Comparison of ENCODE assay signal across 9 cellular contexts in the genomic region with DNA sequence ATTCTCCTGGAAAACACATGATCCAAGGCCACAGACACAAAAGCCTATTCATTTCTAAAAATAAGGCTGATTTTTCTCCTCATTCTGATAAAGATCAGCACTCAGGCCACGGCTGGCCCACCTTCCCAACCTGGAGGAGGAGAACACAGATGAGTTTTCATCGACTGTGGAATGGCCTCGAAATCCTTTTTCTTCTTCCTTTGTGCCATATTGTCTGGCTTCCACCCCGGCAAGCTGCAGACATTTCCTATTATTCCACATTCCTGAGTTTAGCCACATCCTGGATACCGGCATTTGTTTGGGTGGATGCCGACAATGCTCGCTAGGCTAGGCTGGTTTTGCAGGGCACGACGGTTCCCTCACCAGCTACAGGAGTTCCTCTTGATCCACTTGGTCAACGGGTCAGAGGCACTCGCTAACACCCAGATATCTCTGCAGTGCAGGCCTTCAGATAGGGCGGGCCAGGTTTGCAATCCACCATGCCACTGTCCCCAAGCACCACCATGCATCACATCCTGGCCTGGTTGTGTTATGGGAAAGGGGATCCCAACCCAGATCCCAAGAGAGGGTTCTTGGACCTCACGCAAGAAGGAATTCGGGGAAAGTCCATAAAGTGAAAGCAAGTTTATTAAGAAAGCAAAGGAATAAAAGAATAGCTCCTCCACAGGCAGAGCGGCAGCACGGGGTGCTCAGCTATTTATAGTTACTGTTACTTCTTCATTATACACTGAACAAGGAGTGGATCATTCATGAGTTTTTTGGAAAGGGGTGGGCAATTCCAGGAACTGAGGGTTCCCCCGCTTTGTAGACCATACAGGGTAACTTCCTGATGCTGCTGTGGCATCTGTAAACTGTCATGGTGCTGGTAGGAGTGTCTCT. TPM values are rescaled to one million over a fixed set of nuclear protein-coding genes. Genes with fewer than 3 reads are reported as not detected.
DNase-seq lines count a peak whose midpoint lies in the region; ATAC-seq and TF ChIP-seq lines count a peak whose summit lies in the region.
"Had no signal": no experiment of that assay in that cellular context is flagged by ENCODE, and none has a peak within 500 bp of the region (broad histone marks: within the 10 kb centered on the region; RNA-seq: fewer than 3 reads in every experiment).

No MANE protein-coding gene starts in this region.

- no peaks in the 10 kb centered on the region for H3K36me3 Mint-ChIP-seq in chondrocyte (ENCODE audit: low read depth)
- H3K36me3 Mint-ChIP-seq in Caco-2 (ENCODE audit: insufficient read depth, unreplicated experiment): no peaks in the 10 kb centered on the region

- POLR2A ChIA-PET in Caco-2 (lab: Charles Lee): interaction anchor here (1.0 kb wide), 1 partner anchor 21 kb away, joined by 4 read pairs; a partner anchor contains a TSS

- H3K27me3 Mint-ChIP-seq in chondrocyte (ENCODE audit: low read depth): no peaks in the 10 kb centered on the region
- H3K27me3 Mint-ChIP-seq in Caco-2 (ENCODE audit: insufficient read depth, unreplicated experiment): no peaks in the 10 kb centered on the region

- H3K4me1 ChIP-seq in Caco-2 (peaks cover 18% of the 10 kb centered on the region), body of pancreas (peaks cover 20% of the 10 kb centered on the region)

- intact Hi-C loops in Caco-2 (cut with micrococcal nuclease; ENCODE audit: unreplicated experiment): no loop called here
- intact Hi-C loops in body of pancreas (cut with DNase I): no loop called here

- H3K4me3 ChIP-seq in MG63 (no peak overlapping the region), Caco-2 (ENCODE audit: low read depth, low read length) (no peak overlapping the region), body of pancreas (no peak overlapping the region)
- H3K4me3 ChIP-seq: lung had no signal

- H3K4me1 Mint-ChIP-seq in chondrocyte (ENCODE audit: low read depth): peaks cover 53% of the 10 kb centered on the region
- H3K4me1 Mint-ChIP-seq in Caco-2 (ENCODE audit: low read depth, unreplicated experiment): peaks cover 16% of the 10 kb centered on the region

- H3K27me3 ChIP-seq in MG63 (no peaks in the 10 kb centered on the region), Caco-2 (replicated peaks; ENCODE audit: control insufficient read depth, insufficient read depth, low read length) (no peaks in the 10 kb centered on the region), body of pancreas (no peaks in the 10 kb centered on the region)

- in situ Hi-C loops in G401 (cut with HindIII; ENCODE audit: low sequenced_read_pairs): no loop called here

- H3K4me3 Mint-ChIP-seq in chondrocyte (ENCODE audit: unreplicated experiment): peak overlapping the region; percentile 56
- H3K4me3 Mint-ChIP-seq in Caco-2 (ENCODE audit: unreplicated experiment): no peak overlapping the region

- no peak for TF ChIP-seq POLR2A in body of pancreas (IDR thresholded peaks at IDR 0.05)

- H3K9me3 Mint-ChIP-seq in chondrocyte (ENCODE audit: low read depth): no peaks in the 10 kb centered on the region
- H3K9me3 Mint-ChIP-seq in Caco-2 (ENCODE audit: unreplicated experiment): no peaks in the 10 kb centered on the region

- H3K9me3 ChIP-seq in MG63: no peaks in the 10 kb centered on the region
- no peaks in the 10 kb centered on the region for H3K9me3 ChIP-seq in Caco-2
- no peaks in the 10 kb centered on the region for H3K9me3 ChIP-seq in body of pancreas

- DNase-seq in AG09319 (ENCODE audit: extremely low read depth, low read depth) (peak; percentile 73), MG63 (peak; percentile 87), chondrocyte (ENCODE audit: low spot score) (no peak), lung microvascular endothelial cell (ENCODE audit: low read depth in 2 of 2) (peak; percentile 97), Caco-2 (no peak), G401 (ENCODE audit: low spot score) (no peak), body of pancreas (no peak)

- ATAC-seq in body of pancreas: no peak
- ATAC-seq in HG02678 (IDR thresholded peaks at IDR 0.05; ENCODE audit: unreplicated experiment): no peak

- H3K27ac ChIP-seq in body of pancreas: peak overlapping the region in 2 of 4 donors; percentile 21 to 35

- TF ChIP-seq CTCF in AG09319 (IDR thresholded peaks at IDR 0.05; ENCODE audit: low read depth, low read length): no peak
- TF ChIP-seq CTCF in chondrocyte (IDR thresholded peaks at IDR 0.05): peak; percentile 25
- TF ChIP-seq CTCF in Caco-2 (IDR thresholded peaks at IDR 0.05; ENCODE audit: insufficient read depth in 1 of 2, low read depth in 1 of 2, low read length in 1 of 2, severe bottlenecking in 1 of 2, unreplicated experiment in 1 of 2): no peak
- TF ChIP-seq CTCF in body of pancreas (IDR thresholded peaks at IDR 0.05): no peak

- H3K27ac Mint-ChIP-seq in chondrocyte (ENCODE audit: unreplicated experiment) (peak overlapping the region; percentile 96), Caco-2 (ENCODE audit: unreplicated experiment) (no peak overlapping the region)

- no TSS peak for BruUV-seq in Caco-2 (replicated peaks; lab: Mats Ljungman, UMichigan)

- WGBS in body of pancreas, 2 donors: 51 to 55% methylated on average over 13 to 17 of the region's 17 CpGs

- H3K36me3 ChIP-seq in MG63 (peaks cover 5% of the 10 kb centered on the region), Caco-2 (ENCODE audit: control insufficient read depth, insufficient read depth, low read length) (no peaks in the 10 kb centered on the region), body of pancreas (replicated peaks in 1 of 2; ENCODE audit: insufficient read depth in 1 of 2, low read depth in 2 of 2) (no peaks in the 10 kb centered on the region)

- CTCF ChIA-PET in Caco-2 (lab: Charles Lee): interaction anchor here (0.6 kb wide), 1 partner anchor 211 kb away, joined by 3 read pairs; no protein-coding TSS in a partner anchor

RNA-seq across cellular contexts. Expression of a gene that starts 4.2 kb away (rescaled TPM):
- total RNA-seq in MG63 (2014; rRNA removed; shearing (Covaris generic); ENCODE audit: low replicate concordance): 445 and 487 TPM in 2 replicates
- total RNA-seq in chondrocyte (19.5 to 101 TPM (median 99.4 TPM) in 3 replicates), lung microvascular endothelial cell (203 and 287 TPM in 2 replicates), Caco-2 (2022) (202 and 228 TPM in 2 replicates), body of pancreas (10 to 100 TPM; 54.1 to 89.8 TPM)
- total RNA-seq in G401 (2014; rRNA removed; shearing (Covaris generic)): not detected in 2 replicates

RNA-seq across cellular contexts. Expression of a gene that starts 8.0 kb away (rescaled TPM):
- total RNA-seq in MG63 (2014; rRNA removed; shearing (Covaris generic); ENCODE audit: low replicate concordance): not detected in 2 replicates
- total RNA-seq in chondrocyte (0.15 TPM in 1 of 3 replicates, not detected in the others), lung microvascular endothelial cell (not detected in 2 replicates), Caco-2 (2022) (0.16 and 0.18 TPM in 2 replicates), body of pancreas (not detected)
- total RNA-seq in G401 (2014; rRNA removed; shearing (Covaris generic)): not detected in 2 replicates

RNA-seq across cellular contexts. Expression of a gene that starts 20.9 kb away (rescaled TPM):
- 32.4 and 44.2 TPM in 2 replicates for total RNA-seq in MG63 (2014; rRNA removed; shearing (Covaris generic); ENCODE audit: low replicate concordance)
- total RNA-seq in chondrocyte (67.5 to 76.2 TPM (median 67.7 TPM) in 3 replicates), lung microvascular endothelial cell (41.6 and 80.0 TPM in 2 replicates), Caco-2 (2022) (181 and 186 TPM in 2 replicates), body of pancreas (10 to 100 TPM; 16.2 to 16.6 TPM)
- 35.4 and 51.3 TPM in 2 replicates for total RNA-seq in G401 (2014; rRNA removed; shearing (Covaris generic))

RNA-seq across cellular contexts. Expression of a gene that starts 30.2 kb away (rescaled TPM):
- 72.4 and 80.7 TPM in 2 replicates for total RNA-seq in MG63 (2014; rRNA removed; shearing (Covaris generic); ENCODE audit: low replicate concordance)
- total RNA-seq in chondrocyte (37.6 to 53.1 TPM (median 37.6 TPM) in 3 replicates), lung microvascular endothelial cell (43.8 and 51.0 TPM in 2 replicates), Caco-2 (2022) (230 TPM in 2 replicates), body of pancreas (10 to 100 TPM; 35.9 to 45.9 TPM)
- 58.0 and 58.9 TPM in 2 replicates for total RNA-seq in G401 (2014; rRNA removed; shearing (Covaris generic))

RNA-seq across cellular contexts. Expression of a gene that starts 31.4 kb away (rescaled TPM):
- total RNA-seq in MG63 (2014; rRNA removed; shearing (Covaris generic); ENCODE audit: low replicate concordance): 177 and 205 TPM in 2 replicates
- total RNA-seq in chondrocyte: 38.0 to 44.4 TPM (median 41.1 TPM) in 3 replicates
- 71.5 and 86.5 TPM in 2 replicates for total RNA-seq in lung microvascular endothelial cell
- total RNA-seq in Caco-2 (2022): 170 and 171 TPM in 2 replicates
- 49.6 and 76.2 TPM in 2 replicates for total RNA-seq in G401 (2014; rRNA removed; shearing (Covaris generic))
- total RNA-seq in body of pancreas: 10 to 100 TPM; 20.8 to 29.3 TPM

Comparison
In these comparisons a context has a peak if more than half of its experiments do, and no peak if none do; other contexts are left out.
1. DNase-seq: peak in AG09319 (single experiment), MG63 (single experiment) and lung microvascular endothelial cell (2 of 2); none in chondrocyte (single experiment), Caco-2 (0 of 2), G401 (single experiment) and body of pancreas (0 of 4).
2. RNA of a gene that starts 4.2 kb away (total RNA-seq): 445 to 487 TPM in MG63, 203 to 287 TPM in lung microvascular endothelial cell, 202 to 228 TPM in Caco-2, 19.5 to 101 TPM in chondrocyte and 54.1 to 89.8 TPM in body of pancreas; not detected in G401; every median in the first group is over 10 times any median in the second.